Comparison of ENCODE assay signal across 14 cellular contexts in the genomic region with DNA sequence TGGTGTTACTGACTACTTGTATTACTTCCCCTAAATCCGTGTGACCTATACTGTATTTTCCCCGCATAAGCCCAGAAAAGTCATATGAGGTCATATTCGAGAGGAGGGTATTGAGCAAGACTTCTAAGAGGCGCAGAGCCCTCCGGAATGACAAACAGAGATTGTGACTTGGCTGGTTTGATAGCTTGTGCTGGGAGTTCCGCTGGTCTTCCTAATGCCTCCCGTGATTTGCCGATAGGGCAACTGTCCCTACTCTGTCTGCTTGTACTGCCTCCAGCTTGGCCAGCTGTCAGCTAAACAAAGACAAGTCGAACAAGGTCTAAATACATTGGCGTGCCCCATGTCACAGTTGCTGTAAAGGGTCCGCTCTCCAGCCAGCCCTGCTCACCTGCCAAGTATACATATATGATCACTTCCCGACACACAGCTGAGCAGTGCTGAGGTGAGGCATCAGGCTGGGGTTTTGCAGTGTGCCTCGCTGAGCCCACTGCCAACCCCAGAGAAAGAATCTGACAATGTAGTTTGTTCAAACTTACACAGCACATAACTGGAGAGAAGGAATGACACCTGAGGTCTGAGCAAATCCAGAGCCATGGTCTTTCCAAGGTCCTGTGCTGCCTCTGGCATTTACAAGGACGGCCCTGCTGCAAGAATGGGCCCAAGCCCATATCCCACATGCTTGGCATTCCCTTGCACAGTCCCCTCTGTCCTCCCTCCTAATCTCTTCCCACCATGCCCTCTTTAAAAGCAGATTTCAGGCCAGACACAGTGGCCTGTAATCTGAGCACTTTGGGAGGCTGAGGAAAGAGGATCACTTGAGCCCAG. TPM values are rescaled to one million over a fixed set of nuclear protein-coding genes. Genes with fewer than 3 reads are reported as not detected.
DNase-seq lines count a peak whose midpoint lies in the region; ATAC-seq and TF ChIP-seq lines count a peak whose summit lies in the region.
"Had no signal": no experiment of that assay in that cellular context is flagged by ENCODE, and none has a peak within 500 bp of the region (broad histone marks: within the 10 kb centered on the region; RNA-seq: fewer than 3 reads in every experiment).

No MANE protein-coding gene starts in this region.

- intact Hi-C loops in Right ventricle myocardium inferior (cut with DNase I) (no loop called here), cardiac septum (cut with DNase I) (loop anchor here (5.0 kb wide), 1 partner anchor 33 kb away; no protein-coding TSS in a partner anchor), left ventricle myocardium inferior (cut with micrococcal nuclease) (no loop called here)
- intact Hi-C loops in naive thymus-derived CD4-positive, alpha-beta T cell (cut with micrococcal nuclease), result no loop called here

- POLR2A ChIA-PET in naive thymus-derived CD4-positive, alpha-beta T cell (lab: Charles Lee), result interaction anchor here (0.8 kb wide), 1 partner anchor 23 kb away, joined by 3 read pairs; no protein-coding TSS in a partner anchor

- CTCF ChIA-PET in naive thymus-derived CD4-positive, alpha-beta T cell (lab: Charles Lee), result no interaction called here

- H3K36me3 ChIP-seq in left ventricle myocardium inferior (peaks cover 4% of the 10 kb centered on the region), urinary bladder (ENCODE audit: insufficient read depth) (no peaks in the 10 kb centered on the region)
- no peaks in the 10 kb centered on the region for H3K36me3 ChIP-seq in naive thymus-derived CD4-positive, alpha-beta T cell (ENCODE audit: control insufficient read depth in 2 of 3, insufficient read depth in 3 of 3, low read length in 3 of 3)

- TF ChIP-seq CTCF in left ventricle myocardium inferior (IDR thresholded peaks at IDR 0.05; ENCODE audit: borderline replicate concordance) (no peak), progenitor cell of endocrine pancreas (IDR thresholded peaks at IDR 0.05; ENCODE audit: unreplicated experiment) (no peak), foreskin fibroblast (IDR thresholded peaks at IDR 0.05; ENCODE audit: low read depth, low read length) (no peak)

- H3K4me3 ChIP-seq in left ventricle myocardium inferior (no peak overlapping the region), urinary bladder (ENCODE audit: low read depth, low read length) (no peak overlapping the region), foreskin fibroblast (ENCODE audit: low read depth in 1 of 2, low read length in 2 of 2) (no peak overlapping the region)
- no peak overlapping the region for H3K4me3 ChIP-seq in naive thymus-derived CD4-positive, alpha-beta T cell (ENCODE audit: low read length)

- H3K27me3 ChIP-seq in left ventricle myocardium inferior (ENCODE audit: low read depth), result no peaks in the 10 kb centered on the region
- H3K27me3 ChIP-seq in naive thymus-derived CD4-positive, alpha-beta T cell (ENCODE audit: control insufficient read depth in 2 of 2, insufficient read depth in 2 of 2, low read length in 2 of 2), result no peaks in the 10 kb centered on the region

- H3K36me3 Mint-ChIP-seq in naive thymus-derived CD4-positive, alpha-beta T cell, result peaks cover 4 to 33% (median 21%) of the 10 kb centered on the region in 5 donors
- H3K36me3 Mint-ChIP-seq in progenitor cell of endocrine pancreas (ENCODE audit: insufficient read depth), result peaks cover 27% of the 10 kb centered on the region

- no peaks in the 10 kb centered on the region for H3K9me3 ChIP-seq in left ventricle myocardium inferior (replicated peaks)
- H3K9me3 ChIP-seq in naive thymus-derived CD4-positive, alpha-beta T cell (ENCODE audit: control insufficient read depth in 2 of 3, low read length in 3 of 3), result no peaks in the 10 kb centered on the region

- peaks cover 0 to 4% (median 0%) of the 10 kb centered on the region in 11 donors for H3K9me3 Mint-ChIP-seq in naive thymus-derived CD4-positive, alpha-beta T cell
- peaks cover 10% of the 10 kb centered on the region for H3K9me3 Mint-ChIP-seq in progenitor cell of endocrine pancreas (ENCODE audit: low read depth)

- no peak overlapping the region for H3K4me3 Mint-ChIP-seq in naive thymus-derived CD4-positive, alpha-beta T cell
- H3K4me3 Mint-ChIP-seq in progenitor cell of endocrine pancreas (ENCODE audit: low read depth), result no peak overlapping the region

- DNase-seq in Right ventricle myocardium inferior (ENCODE audit: missing footprints), result no peak
- no peak for DNase-seq in cardiac septum (ENCODE audit: low spot score)
- peak; percentile 45 for DNase-seq in left ventricle myocardium inferior
- no peak for DNase-seq in naive thymus-derived CD4-positive, alpha-beta T cell
- no peak for DNase-seq in superior temporal gyrus (ENCODE audit: extremely low spot score)
- DNase-seq in progenitor cell of endocrine pancreas (ENCODE audit: low spot score, unreplicated experiment), result no peak
- DNase-seq in foreskin fibroblast, result no peak
- DNase-seq: ACHN; activated CD8-positive, alpha-beta memory T cell treated with anti-CD3 and anti-CD28 coated beads, Interleukin-2, amount 50 U/mL, for 48 hours; DMS 273 treated with DMSO at 0.1 percent for 48 hours; HCEC 1CT; nucleus accumbens; RPMI8226 had no signal

- H3K4me1 Mint-ChIP-seq in naive thymus-derived CD4-positive, alpha-beta T cell, result peaks cover 0 to 24% (median 0%) of the 10 kb centered on the region in 7 donors
- peaks cover 26% of the 10 kb centered on the region for H3K4me1 Mint-ChIP-seq in progenitor cell of endocrine pancreas (ENCODE audit: low read depth)

- 80% methylated on average over 14 of the region's 14 CpGs for WGBS in urinary bladder

- peak; percentile 87 for ATAC-seq in Right ventricle myocardium inferior
- ATAC-seq in naive thymus-derived CD4-positive, alpha-beta T cell, result peak; percentile 63

- H3K27ac ChIP-seq in left ventricle myocardium inferior (replicated peaks) (peak overlapping the region; percentile 84), urinary bladder (ENCODE audit: low read depth) (peak overlapping the region; percentile 2)
- no peak overlapping the region for H3K27ac ChIP-seq in naive thymus-derived CD4-positive, alpha-beta T cell (ENCODE audit: low read depth, low read length)

- H3K4me1 ChIP-seq in left ventricle myocardium inferior (peaks cover 65% of the 10 kb centered on the region), urinary bladder (ENCODE audit: insufficient read depth) (peaks cover 2% of the 10 kb centered on the region)
- no peaks in the 10 kb centered on the region for H3K4me1 ChIP-seq in naive thymus-derived CD4-positive, alpha-beta T cell (ENCODE audit: control insufficient read depth in 2 of 2, insufficient read depth in 2 of 2, low read length in 2 of 2)

- no peak overlapping the region for H3K27ac Mint-ChIP-seq in naive thymus-derived CD4-positive, alpha-beta T cell
- H3K27ac Mint-ChIP-seq in progenitor cell of endocrine pancreas, result no peak overlapping the region

- H3K27me3 Mint-ChIP-seq in naive thymus-derived CD4-positive, alpha-beta T cell, result peaks cover 0 to 23% (median 0%) of the 10 kb centered on the region in 5 donors
- H3K27me3 Mint-ChIP-seq in progenitor cell of endocrine pancreas, result no peaks in the 10 kb centered on the region

RNA-seq across cellular contexts. Expression of gene LGMN, which starts 23.7 kb away (rescaled TPM):
- 122 TPM for total RNA-seq in Right ventricle myocardium inferior
- 81.8 TPM for total RNA-seq in cardiac septum
- total RNA-seq in left ventricle myocardium inferior, result 100 TPM
- 10 to 100 TPM in 3 of 5 experiments, 1 to 10 TPM in 2; 8.7 to 28.7 (median 10.1) TPM for total RNA-seq in naive thymus-derived CD4-positive, alpha-beta T cell
- polyA plus RNA-seq in naive thymus-derived CD4-positive, alpha-beta T cell, result 10 to 100 TPM; 25.2 to 26.4 TPM
- total RNA-seq in urinary bladder, result 76.5 TPM
- polyA plus RNA-seq in urinary bladder, result 131 TPM
- total RNA-seq in progenitor cell of endocrine pancreas, result 63.3 and 73.2 TPM in 2 replicates
